In genomic region chr4:140654516-140654855, GRCh38 we compare ENCODE assay signal across 30 cellular contexts.
DNase-seq lines count a peak whose midpoint lies in the region; ATAC-seq, FAIRE-seq and TF ChIP-seq lines count a peak whose summit lies in the region.
"Had no signal": no experiment of that assay in that cellular context is flagged by ENCODE, and none has a peak within 500 bp of the region (broad histone marks: within the 10 kb centered on the region; RNA-seq: fewer than 3 reads in every experiment).

No MANE protein-coding gene starts in this region.

- no peaks in the 10 kb centered on the region for H3K36me3 ChIP-seq in ectodermal cell (ENCODE audit: control insufficient read depth, insufficient read depth, low read length)

- H3K4me1 Mint-ChIP-seq in mesothelial cell of epicardium = peaks cover 30% of the 10 kb centered on the region
- H3K4me1 Mint-ChIP-seq in T-helper 2 cell treated with Interferon-gamma antibody and Interleukin-4, amounts not matched to agents 5 μg/mL and 100 μg/mL, for 36 hours (ENCODE audit: low read depth) = no peaks in the 10 kb centered on the region
- H3K4me1 Mint-ChIP-seq in activated CD8-positive, alpha-beta memory T cell treated with anti-CD3 and anti-CD28 coated beads, Interleukin-2, amount 10 ng/mL, durations not matched to agents 7 days and 5 days = no peaks in the 10 kb centered on the region

- H3K36me3 Mint-ChIP-seq in mesothelial cell of epicardium = peaks cover 47% of the 10 kb centered on the region
- no peaks in the 10 kb centered on the region for H3K36me3 Mint-ChIP-seq in T-helper 2 cell treated with Interferon-gamma antibody and Interleukin-4, amounts not matched to agents 5 μg/mL and 100 μg/mL, for 36 hours (ENCODE audit: low read depth)
- no peaks in the 10 kb centered on the region for H3K36me3 Mint-ChIP-seq in activated CD8-positive, alpha-beta memory T cell treated with anti-CD3 and anti-CD28 coated beads, Interleukin-2, amount 10 ng/mL, durations not matched to agents 7 days and 5 days
- H3K36me3 Mint-ChIP-seq: immature natural killer cell had no signal

- H3K27ac Mint-ChIP-seq in mesothelial cell of epicardium = peak overlapping the region; percentile 96
- no peak overlapping the region for H3K27ac Mint-ChIP-seq in T-helper 2 cell treated with Interferon-gamma antibody and Interleukin-4, amounts not matched to agents 5 μg/mL and 100 μg/mL, for 36 hours
- H3K27ac Mint-ChIP-seq in activated CD8-positive, alpha-beta memory T cell treated with anti-CD3 and anti-CD28 coated beads, Interleukin-2, amount 10 ng/mL, durations not matched to agents 7 days and 5 days = no peak overlapping the region
- H3K27ac Mint-ChIP-seq: immature natural killer cell had no signal

- DNase-seq in left cardiac atrium (no peak), Right ventricle myocardium superior (no peak), mesothelial cell of epicardium (ENCODE audit: low spot score in 2 of 2, unreplicated experiment in 2 of 2) (no peak), GM12892 (ENCODE audit: insufficient read length) (no peak), amniotic stem cell (lab: John Stamatoyannopoulos, UW) (no peak)
- DNase-seq in T-helper 2 cell treated with Interferon-gamma antibody and Interleukin-4, amounts not matched to agents 5 μg/mL and 100 μg/mL, for 36 hours (ENCODE audit: low spot score) = no peak
- no peak for DNase-seq in activated CD8-positive, alpha-beta memory T cell treated with anti-CD3 and anti-CD28 coated beads, Interleukin-2, amount 10 ng/mL, durations not matched to agents 7 days and 5 days
- DNase-seq: activated CD4-positive, alpha-beta T cell treated with anti-CD3 and anti-CD28 coated beads, Interleukin-2, amount 50 U/mL, for 1 hour; activated CD8-positive, alpha-beta memory T cell treated with anti-CD3 and anti-CD28 coated beads, Interleukin-2, amount 50 U/mL, for 48 hours; activated effector memory CD4-positive, alpha-beta T cell treated with Interleukin-2 at 50 U/mL for 16 hours; BE2C; GOT3; heart right ventricle; immature natural killer cell; NCI-H1417 treated with DMSO at 0.1 percent for 48 hours; NCI-H524; NK-92 treated with Interleukin-12 subunit alpha and Interleukin-12 subunit beta, amount 100 ng/mL, for 24 hours; stimulated activated CD4-positive, alpha-beta T cell treated with anti-CD3 and anti-CD28 coated beads, Interleukin-2, amount 100 ng/mL, for 48 hours; stimulated activated naive CD4-positive, alpha-beta T cell treated with Interleukin-2 at 50 U/mL for 16 hours; thyroid gland; WERI-Rb-1 had no signal

- no peak for FAIRE-seq in GM12892 (lab: Jason Lieb, UNC)
- FAIRE-seq: A204.1, GM12878, GM19239 had no signal

- ATAC-seq in left cardiac atrium (peak; percentile 10 to 42), Right ventricle myocardium superior (ENCODE audit: poor library complexity) (no peak)
- no peak for ATAC-seq in activated CD8-positive, alpha-beta memory T cell treated with anti-CD3 and anti-CD28 coated beads, Interleukin-2, amount 10 ng/mL, durations not matched to agents 7 days and 5 days
- ATAC-seq: GM12878, Panc1 had no signal

- no peaks in the 10 kb centered on the region for H3K9me3 Mint-ChIP-seq in mesothelial cell of epicardium
- no peaks in the 10 kb centered on the region for H3K9me3 Mint-ChIP-seq in T-helper 2 cell treated with Interferon-gamma antibody and Interleukin-4, amounts not matched to agents 5 μg/mL and 100 μg/mL, for 36 hours
- H3K9me3 Mint-ChIP-seq in activated CD8-positive, alpha-beta memory T cell treated with anti-CD3 and anti-CD28 coated beads, Interleukin-2, amount 10 ng/mL, durations not matched to agents 7 days and 5 days (ENCODE audit: low read depth) = no peaks in the 10 kb centered on the region
- H3K9me3 Mint-ChIP-seq: immature natural killer cell had no signal

- peaks cover 16% of the 10 kb centered on the region for H3K4me1 ChIP-seq in ectodermal cell (ENCODE audit: control insufficient read depth, insufficient read depth, low read length)
- H3K4me1 ChIP-seq: BE2C, thyroid gland had no signal

- intact Hi-C loops in left cardiac atrium (cut with DNase I) (no loop called here), Right ventricle myocardium superior (cut with DNase I) (no loop called here)

- H3K27me3 Mint-ChIP-seq in mesothelial cell of epicardium (ENCODE audit: low read depth) = no peaks in the 10 kb centered on the region
- H3K27me3 Mint-ChIP-seq in T-helper 2 cell treated with Interferon-gamma antibody and Interleukin-4, amounts not matched to agents 5 μg/mL and 100 μg/mL, for 36 hours (ENCODE audit: low read depth) = peaks cover 13% of the 10 kb centered on the region
- peaks cover 18% of the 10 kb centered on the region for H3K27me3 Mint-ChIP-seq in activated CD8-positive, alpha-beta memory T cell treated with anti-CD3 and anti-CD28 coated beads, Interleukin-2, amount 10 ng/mL, durations not matched to agents 7 days and 5 days

- H3K27me3 ChIP-seq in ectodermal cell (ENCODE audit: control insufficient read depth, insufficient read depth, low read length, poor library complexity, severe bottlenecking) = no peaks in the 10 kb centered on the region
- H3K27me3 ChIP-seq: BE2C, breast epithelium, heart right ventricle, SJSA1, thyroid gland had no signal

- no peak overlapping the region for H3K4me3 Mint-ChIP-seq in mesothelial cell of epicardium
- no peak overlapping the region for H3K4me3 Mint-ChIP-seq in T-helper 2 cell treated with Interferon-gamma antibody and Interleukin-4, amounts not matched to agents 5 μg/mL and 100 μg/mL, for 36 hours
- no peak overlapping the region for H3K4me3 Mint-ChIP-seq in activated CD8-positive, alpha-beta memory T cell treated with anti-CD3 and anti-CD28 coated beads, Interleukin-2, amount 10 ng/mL, durations not matched to agents 7 days and 5 days
- H3K4me3 Mint-ChIP-seq: immature natural killer cell had no signal

- H3K27ac ChIP-seq in ectodermal cell (ENCODE audit: insufficient read depth, low read depth, low read length, poor library complexity, severe bottlenecking) = peak overlapping the region; percentile 80
- H3K27ac ChIP-seq: heart right ventricle, HL-60, SJSA1, thyroid gland, WERI-Rb-1 had no signal

- no peaks in the 10 kb centered on the region for H3K9me3 ChIP-seq in ectodermal cell (ENCODE audit: control insufficient read depth, low read length)
- H3K9me3 ChIP-seq: BE2C, breast epithelium, heart right ventricle, SJSA1, thyroid gland had no signal

- TF ChIP-seq CTCF in mesothelial cell of epicardium (IDR thresholded peaks at IDR 0.05; ENCODE audit: unreplicated experiment) = no peak

- no peak for TF ChIP-seq POLR2A in GM12892 (IDR thresholded peaks at IDR 0.05; ENCODE audit: low read depth, low read length)

- 71% methylated on average over 1 of the region's 1 CpG; no CpG with 5 or more reads in 1 of the 2 experiments for WGBS in ectodermal cell, 2 experiments

- CTCF ChIA-PET in activated CD8-positive, alpha-beta memory T cell treated with anti-CD3 and anti-CD28 coated beads, Interleukin-2, amount 10 ng/mL, durations not matched to agents 7 days and 5 days (lab: Charles Lee) = no interaction called here

- no peak overlapping the region for H3K4me3 ChIP-seq in ectodermal cell (ENCODE audit: insufficient read depth, low read depth, low read length)
- H3K4me3 ChIP-seq: GM12878, SJSA1, skin epidermis, thyroid gland had no signal

Comparison
In these comparisons a context has a peak if more than half of its experiments do, and no peak if none do; other contexts are left out.
1. ATAC-seq: peak in left cardiac atrium (2 of 2); none in Right ventricle myocardium superior (single experiment) and activated CD8-positive, alpha-beta memory T cell treated with anti-CD3 and anti-CD28 coated beads, Interleukin-2, amount 10 ng/mL, durations not matched to agents 7 days and 5 days (single experiment).